ENCODE assay signal across 21 cellular contexts in the genomic region with DNA sequence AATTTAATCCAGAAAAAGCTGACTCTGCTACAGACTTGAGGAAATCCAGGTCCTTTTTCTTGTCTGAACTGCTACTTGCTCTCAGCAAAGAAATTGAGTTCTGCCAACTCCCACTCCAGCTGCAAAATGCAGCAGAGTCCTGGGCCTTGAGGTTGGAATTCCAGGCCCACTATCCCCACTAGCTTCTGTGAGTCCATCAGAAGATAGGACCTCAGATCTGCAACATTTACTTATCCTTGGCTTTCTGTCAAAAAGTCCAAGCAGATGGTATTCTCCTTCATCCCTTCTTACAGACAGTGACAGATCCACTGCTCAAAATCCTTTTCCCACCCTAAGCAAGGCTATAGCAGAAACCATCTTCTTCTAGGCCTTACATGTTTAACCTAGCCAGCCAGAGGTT.
DNase-seq lines count a peak whose midpoint lies in the region; ATAC-seq and TF ChIP-seq lines count a peak whose summit lies in the region.
"Had no signal": no experiment of that assay in that cellular context is flagged by ENCODE, and none has a peak within 500 bp of the region (broad histone marks: within the 10 kb centered on the region; RNA-seq: fewer than 3 reads in every experiment).

No MANE protein-coding gene starts in this region.

- peak; percentile 52 for DNase-seq in DMS 273 (lab: John Stamatoyannopoulos, UW; ENCODE audit: unreplicated experiment)
- no peak for DNase-seq in DMS 273 treated with DMSO at 0.1 percent for 48 hours (lab: John Stamatoyannopoulos, UW)
- DNase-seq in left lung = no peak
- DNase-seq in inferior parietal cortex (ENCODE audit: extremely low spot score) = no peak
- DNase-seq in nucleus accumbens (lab: John Stamatoyannopoulos, UW) = no peak
- DNase-seq: activated CD4-positive, alpha-beta memory T cell treated with anti-CD3 and anti-CD28 coated beads for 36 hours; amygdala; DMS79; effector CD4-positive, alpha-beta T cell; esophagus squamous epithelium; ovary; sigmoid colon; stimulated activated CD4-positive, alpha-beta T cell treated with anti-CD3 and anti-CD28 coated beads, Interleukin-1b, Interleukin-23, amount 100 ng/mL, for 48 hours; stimulated activated naive CD4-positive, alpha-beta T cell treated with Interleukin-2 at 50 U/mL for 16 hours; upper lobe of right lung had no signal

- H3K4me3 Mint-ChIP-seq in nephron = peak overlapping the region in 1 of 3 experiments; percentile 63
- H3K4me3 Mint-ChIP-seq: activated CD4-positive, alpha-beta memory T cell treated with anti-CD3 and anti-CD28 coated beads for 36 hours; central memory CD8-positive, alpha-beta T cell; WTC11 had no signal

- H3K36me3 Mint-ChIP-seq in nephron (ENCODE audit: low read depth) = peaks cover 18% of the 10 kb centered on the region

- intact Hi-C loops in left lung (cut with DNase I) = no loop called here

- H3K27ac Mint-ChIP-seq in nephron = peak overlapping the region; percentile 83 to 91 (median 89)
- H3K27ac Mint-ChIP-seq: activated CD4-positive, alpha-beta memory T cell treated with anti-CD3 and anti-CD28 coated beads for 36 hours; WTC11 had no signal

- H3K9me3 ChIP-seq in subcutaneous abdominal adipose tissue (ENCODE audit: control insufficient read depth in 5 of 5, low read length in 5 of 5) (peaks cover 3 to 24% (median 9%) of the 10 kb centered on the region in 5 donors), left lung (peaks cover 0 to 31% of the 10 kb centered on the region in 2 donors)
- H3K9me3 ChIP-seq: ovary, upper lobe of right lung had no signal

- no peak overlapping the region for H3K9ac ChIP-seq in subcutaneous abdominal adipose tissue (ENCODE audit: low read length in 5 of 5)

- H3K4me3 ChIP-seq in subcutaneous abdominal adipose tissue (ENCODE audit: low read depth in 1 of 5, low read length in 5 of 5) = no peak overlapping the region
- H3K4me3 ChIP-seq in left lung = no peak overlapping the region
- H3K4me3 ChIP-seq: esophagus squamous epithelium, ovary, sigmoid colon, upper lobe of right lung had no signal

- no peak for TF ChIP-seq CTCF in nephron (IDR thresholded peaks at IDR 0.05; ENCODE audit: unreplicated experiment in 3 of 3)
- TF ChIP-seq CTCF in left lung (IDR thresholded peaks at IDR 0.05) = no peak

- H3K27me3 ChIP-seq in subcutaneous abdominal adipose tissue (ENCODE audit: control insufficient read depth in 5 of 5, insufficient read depth in 4 of 5, low read length in 5 of 5) (no peaks in the 10 kb centered on the region), left lung (no peaks in the 10 kb centered on the region)
- H3K27me3 ChIP-seq: esophagus squamous epithelium, ovary, sigmoid colon, upper lobe of right lung had no signal

- H3K4me1 ChIP-seq in subcutaneous abdominal adipose tissue (ENCODE audit: control insufficient read depth in 5 of 5, insufficient read depth in 5 of 5, low read length in 5 of 5) = peaks cover 14 to 52% (median 46%) of the 10 kb centered on the region in 5 donors
- peaks cover 9 to 52% of the 10 kb centered on the region in 2 donors for H3K4me1 ChIP-seq in left lung

- no peak for ATAC-seq in left lung
- ATAC-seq: upper lobe of right lung had no signal

- H3K9me3 Mint-ChIP-seq in nephron = peaks cover 28% of the 10 kb centered on the region

- H3K27ac ChIP-seq in cingulate gyrus (ENCODE audit: low read depth, low read length) = peak overlapping the region; percentile 1
- peak overlapping the region; percentile 84 for H3K27ac ChIP-seq in subcutaneous abdominal adipose tissue (ENCODE audit: low read depth, low read length)
- peak overlapping the region in 1 of 2 donors; percentile 92 for H3K27ac ChIP-seq in left lung
- H3K27ac ChIP-seq: 22Rv1, ovary, upper lobe of right lung had no signal

- H3K4me1 Mint-ChIP-seq in nephron = peaks cover 50% of the 10 kb centered on the region
- H3K4me1 Mint-ChIP-seq: central memory CD8-positive, alpha-beta T cell had no signal

- no peaks in the 10 kb centered on the region for H3K36me3 ChIP-seq in subcutaneous abdominal adipose tissue (ENCODE audit: control insufficient read depth in 5 of 5, insufficient read depth in 5 of 5, low read length in 5 of 5)
- no peaks in the 10 kb centered on the region for H3K36me3 ChIP-seq in left lung
- H3K36me3 ChIP-seq: esophagus squamous epithelium, ovary, sigmoid colon, upper lobe of right lung had no signal

- no peaks in the 10 kb centered on the region for H3K27me3 Mint-ChIP-seq in nephron (ENCODE audit: low read depth)
- H3K27me3 Mint-ChIP-seq: activated CD4-positive, alpha-beta memory T cell treated with anti-CD3 and anti-CD28 coated beads for 36 hours; central memory CD8-positive, alpha-beta T cell had no signal
